Comparison of ENCODE assay signal across 8 cellular contexts in the genomic region with DNA sequence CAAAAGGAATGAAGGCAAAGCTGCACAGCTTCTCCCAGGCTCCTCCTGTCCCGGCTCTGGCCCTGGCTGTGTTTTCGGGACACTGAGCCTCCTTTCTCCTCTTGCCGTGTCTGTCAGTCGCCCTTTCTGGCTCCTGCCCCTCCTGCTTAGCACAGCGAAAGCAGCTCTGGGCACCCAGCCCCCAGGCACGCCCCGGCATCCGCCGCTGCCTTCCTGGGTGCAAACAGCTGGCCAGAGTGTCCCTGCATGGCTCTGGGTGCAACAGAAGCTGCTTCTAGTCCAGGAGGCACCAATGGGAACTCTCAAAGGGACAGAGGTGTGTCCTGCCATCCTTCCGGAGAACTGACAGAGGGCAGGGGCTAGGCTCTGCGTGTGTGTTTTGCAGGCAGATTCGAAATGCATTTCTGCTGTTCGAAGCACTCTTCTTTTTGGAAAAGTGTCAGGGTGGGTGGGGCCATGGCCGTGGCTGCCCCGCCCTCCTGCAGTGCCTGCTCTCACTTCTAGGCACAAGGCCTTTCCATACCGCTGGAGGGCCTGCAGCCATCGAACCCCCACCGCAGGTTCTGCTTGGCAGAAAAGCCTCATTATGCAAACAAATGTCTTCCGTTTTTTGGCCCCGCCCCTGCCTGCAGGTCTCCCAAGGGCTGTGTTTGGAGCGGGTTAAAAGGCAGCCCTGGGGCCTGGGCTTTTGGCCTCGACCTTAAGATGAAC. TPM values are rescaled to one million over a fixed set of nuclear protein-coding genes. Genes with fewer than 3 reads are reported as not detected.
A peak's percentile ranks its signal among the peaks of the same experiment; 100 is the strongest.
DNase-seq lines count a peak whose midpoint lies in the region; ATAC-seq, FAIRE-seq and TF ChIP-seq lines count a peak whose summit lies in the region.

No MANE protein-coding gene starts in this region.

- DNase-seq in GM10248 (ENCODE audit: extremely low spot score) (peak; percentile 67), NCI-H774 (lab: John Stamatoyannopoulos, UW) (peak; percentile 17), coronary artery (ENCODE audit: low spot score) (peak; percentile 70), pancreas (peak in 3 of 6 donors; percentile 42 to 58 (median 53)), tibial artery (no peak), NCI-H1930 (lab: John Stamatoyannopoulos, UW) (no peak)
- DNase-seq in activated CD4-positive, CD25-positive, alpha-beta regulatory T cell (lab: John Stamatoyannopoulos, UW), result no peak

- H3K27me3 ChIP-seq in pancreas (no peaks in the 10 kb centered on the region), tibial artery (peaks cover 0 to 42% of the 10 kb centered on the region in 2 donors)

- POLR2A ChIA-PET in GM10248 (lab: Yijun Ruan, JAX), result interaction anchor here (0.6 kb wide), 1 partner anchor 69 kb away, joined by 3 read pairs; no protein-coding TSS in a partner anchor

- intact Hi-C loops in pancreas (cut with DNase I) (no loop called here), tibial artery (cut with DNase I; ENCODE audit: low total_unique reads) (no loop called here)

- WGBS in pancreas, 2 donors, result 38 to 40% methylated on average over 22 of the region's 22 CpGs

- ATAC-seq in GM21619 (IDR thresholded peaks at IDR 0.05; ENCODE audit: unreplicated experiment), result peak; percentile 85
- ATAC-seq in pancreas, result peak; percentile 23 to 71 (median 46)

- H3K27ac ChIP-seq in coronary artery (peak overlapping the region in 1 of 2 donors; percentile 28), pancreas (peak overlapping the region in 3 of 4 donors; percentile 28 to 63 (median 57)), tibial artery (no peak overlapping the region)

- H3K4me1 ChIP-seq in pancreas (no peaks in the 10 kb centered on the region), tibial artery (peaks cover 0 to 18% (median 0%) of the 10 kb centered on the region in 4 donors)

- H3K4me3 ChIP-seq in coronary artery (no peak overlapping the region), pancreas (no peak overlapping the region), tibial artery (no peak overlapping the region)

- no peak for FAIRE-seq in pancreas (lab: Jason Lieb, UNC)

- H3K36me3 ChIP-seq in pancreas (no peaks in the 10 kb centered on the region), tibial artery (no peaks in the 10 kb centered on the region)

- CTCF ChIA-PET in GM10248 (lab: Yijun Ruan, JAX), result interaction anchor here (0.9 to 2.0 kb wide), 7 partner anchors 9 to 140 kb away, joined by 3 to 10 read pairs (median 3); no protein-coding TSS in a partner anchor

- H3K9me3 ChIP-seq in pancreas (no peaks in the 10 kb centered on the region), tibial artery (no peaks in the 10 kb centered on the region)

- TF ChIP-seq CTCF in GM10248 (IDR thresholded peaks at IDR 0.05; ENCODE audit: control extremely low read depth, extremely low read depth, low read depth, missing control alignments) (no peak), coronary artery (IDR thresholded peaks at IDR 0.05) (no peak), pancreas (IDR thresholded peaks at IDR 0.05) (no peak), tibial artery (IDR thresholded peaks at IDR 0.05) (no peak)

RNA-seq across cellular contexts. Expression of gene COL9A3, which starts 15.5 kb away (rescaled TPM):
- 10 to 100 TPM in 1 of 6 donors, 1 to 10 TPM in 5; 1.7 to 35.2 (median 7.3) TPM for total RNA-seq in pancreas
- 100 to 1,000 TPM; 149 to 183 TPM for polyA plus RNA-seq in pancreas

RNA-seq across cellular contexts. Expression of gene OGFR, which starts 27.7 kb away (rescaled TPM):
- total RNA-seq in pancreas, result 10 to 100 TPM; 18.1 to 25.4 (median 21.0) TPM
- polyA plus RNA-seq in pancreas, result 10 to 100 TPM; 50.8 to 79.5 TPM

RNA-seq across cellular contexts. Expression of gene TCFL5, which starts 29.3 kb away (rescaled TPM):
- 1 to 10 TPM; 3.5 to 4.9 (median 4.0) TPM for total RNA-seq in pancreas
- 1 to 10 TPM; 2.5 to 4.9 TPM for polyA plus RNA-seq in pancreas

RNA-seq across cellular contexts. Expression of gene MRGBP, which starts 36.1 kb away (rescaled TPM):
- 1 to 10 TPM; 2.6 to 4.4 (median 3.7) TPM for total RNA-seq in pancreas
- 10 to 100 TPM in 1 of 2 donors, 1 to 10 TPM in 1; 5.3 to 11.3 TPM for polyA plus RNA-seq in pancreas

Comparison
In these comparisons a context has a peak if more than half of its experiments do, and no peak if none do; other contexts are left out.
1. DNase-seq: peak in GM10248 (single experiment), NCI-H774 (single experiment) and coronary artery (single experiment); none in tibial artery (0 of 2), NCI-H1930 (0 of 2) and activated CD4-positive, CD25-positive, alpha-beta regulatory T cell (0 of 4).
2. H3K27ac ChIP-seq: peak in pancreas (3 of 4); none in tibial artery (0 of 2).